10 cellular contexts compared by ENCODE assay signal in genomic region chr6:82954937-82955577, GRCh38.
DNase-seq lines count a peak whose midpoint lies in the region; ATAC-seq and TF ChIP-seq lines count a peak whose summit lies in the region.
"Had no signal": no experiment of that assay in that cellular context is flagged by ENCODE, and none has a peak within 500 bp of the region (broad histone marks: within the 10 kb centered on the region; RNA-seq: fewer than 3 reads in every experiment).

No MANE protein-coding gene starts in this region.

- TF ChIP-seq EP300 in stomach (IDR thresholded peaks at IDR 0.05) = no peak

- H3K27ac Mint-ChIP-seq in naive B cell = peak overlapping the region in 4 of 6 donors; percentile 5 to 50 (median 34)
- H3K27ac Mint-ChIP-seq in T-cell = no peak overlapping the region
- H3K27ac Mint-ChIP-seq: endodermal cell had no signal

- H3K4me3 Mint-ChIP-seq in naive B cell (no peak overlapping the region), T-cell (no peak overlapping the region)
- H3K4me3 Mint-ChIP-seq: endodermal cell had no signal

- peaks cover 0 to 17% (median 8%) of the 10 kb centered on the region in 4 donors for H3K36me3 ChIP-seq in stomach

- WGBS in stomach, 5 donors = 83 to 96% (median 93%) methylated on average over 4 of the region's 4 CpGs

- H3K27me3 ChIP-seq in stomach = no peaks in the 10 kb centered on the region

- POLR2A ChIA-PET in T-cell (lab: Charles Lee) = no interaction called here

- CTCF ChIA-PET in T-cell (lab: Charles Lee) = no interaction called here

- H3K36me3 Mint-ChIP-seq in naive B cell (peaks cover 18 to 21% of the 10 kb centered on the region in 2 donors), T-cell (peaks cover 60% of the 10 kb centered on the region)

- H3K27me3 Mint-ChIP-seq in naive B cell (no peaks in the 10 kb centered on the region), T-cell (no peaks in the 10 kb centered on the region)

- H3K9me3 ChIP-seq in stomach = no peaks in the 10 kb centered on the region

- intact Hi-C loops in stomach (cut with DNase I; ENCODE audit: low total_unique reads) = no loop called here
- intact Hi-C loops in cardiac septum (cut with DNase I) = loop anchor here (10.0 kb wide), 1 partner anchor 230 kb away; no protein-coding TSS in a partner anchor

- no peak overlapping the region for H3K4me3 ChIP-seq in stomach

- no peak overlapping the region for H3K27ac ChIP-seq in stomach

- TF ChIP-seq POLR2A in stomach (IDR thresholded peaks at IDR 0.05) = no peak

- DNase-seq in RKO (ENCODE audit: low spot score) = peak; percentile 19
- DNase-seq in naive B cell = no peak
- DNase-seq in NCI-H1105 treated with DMSO at 0.1 percent for 48 hours (lab: John Stamatoyannopoulos, UW) = no peak
- DNase-seq in stomach = no peak
- DNase-seq in cardiac septum (ENCODE audit: low spot score) = no peak
- DNase-seq in T-cell = no peak
- DNase-seq: endodermal cell had no signal

- H3K9me3 Mint-ChIP-seq in naive B cell (peaks cover 0 to 3% (median 0%) of the 10 kb centered on the region in 7 donors), T-cell (peaks cover 0 to 6% (median under 1%) of the 10 kb centered on the region in 3 donors)
- H3K9me3 Mint-ChIP-seq: endodermal cell had no signal

- no peaks in the 10 kb centered on the region for H3K4me1 ChIP-seq in stomach

- ATAC-seq in GM18868 (IDR thresholded peaks at IDR 0.05; ENCODE audit: unreplicated experiment) (peak; percentile 92), HG02938 (IDR thresholded peaks at IDR 0.05; ENCODE audit: unreplicated experiment) (peak; percentile 89), naive B cell (ENCODE audit: low read depth in 2 of 2) (peak; percentile 37 to 48), T-cell (replicated peaks in 1 of 4) (no peak)
- ATAC-seq: Panc1 had no signal

- TF ChIP-seq CTCF in stomach (IDR thresholded peaks at IDR 0.05) = no peak

- H3K4me1 Mint-ChIP-seq in naive B cell = peaks cover 11 to 12% (median 12%) of the 10 kb centered on the region in 3 donors
- no peaks in the 10 kb centered on the region for H3K4me1 Mint-ChIP-seq in T-cell

Comparison
In these comparisons a context has a peak if more than half of its experiments do, and no peak if none do; other contexts are left out.
1. ATAC-seq: peak in GM18868 (single experiment), HG02938 (single experiment) and naive B cell (2 of 2); none in T-cell (0 of 4).
2. H3K27ac Mint-ChIP-seq: peak in naive B cell (4 of 6); none in T-cell (0 of 2).